ENCODE assay signal across 14 cellular contexts in genomic region chr15:68417051-68417450, GRCh38. TPM values are rescaled to one million over a fixed set of nuclear protein-coding genes. Genes with fewer than 3 reads are reported as not detected.
"Had no signal": no experiment of that assay in that cellular context is flagged by ENCODE, and none has a peak within 500 bp of the region (broad histone marks: within the 10 kb centered on the region; RNA-seq: fewer than 3 reads in every experiment).

No MANE protein-coding gene starts in this region.

- H3K27me3 ChIP-seq: brain microvascular endothelial cell, dorsolateral prefrontal cortex, gastroesophageal sphincter, heart left ventricle had no signal

- H3K36me3 ChIP-seq: gastroesophageal sphincter, heart left ventricle had no signal

- H3K4me3 ChIP-seq: dorsolateral prefrontal cortex, gastroesophageal sphincter, heart left ventricle, lung had no signal

- H3K4me1 Mint-ChIP-seq: immature natural killer cell, natural killer cell had no signal

- H3K9me3 Mint-ChIP-seq: immature natural killer cell; natural killer cell; stimulated activated naive B cell treated with anti-CD40 and anti-IgM and Interleukin-4, amounts not matched to agents 10 μg/mL and 1 μg/mL and 100 μg/mL, for 72 hours had no signal

- H3K9me3 ChIP-seq: gastroesophageal sphincter, heart left ventricle had no signal

- H3K27ac ChIP-seq: brain microvascular endothelial cell, parathyroid adenoma had no signal

- ATAC-seq: gastroesophageal sphincter; natural killer cell; stimulated activated naive B cell treated with anti-CD40 and anti-IgM and Interleukin-4, amounts not matched to agents 10 μg/mL and 1 μg/mL and 100 μg/mL, for 72 hours had no signal

- H3K4me3 Mint-ChIP-seq: immature natural killer cell; natural killer cell; stimulated activated naive B cell treated with anti-CD40 and anti-IgM and Interleukin-4, amounts not matched to agents 10 μg/mL and 1 μg/mL and 100 μg/mL, for 72 hours had no signal

- H2AFZ ChIP-seq: parathyroid adenoma had no signal

- H3K4me1 ChIP-seq: parathyroid adenoma had no signal

- H3K79me2 ChIP-seq: parathyroid adenoma had no signal

- H3K36me3 Mint-ChIP-seq: immature natural killer cell; natural killer cell; stimulated activated naive B cell treated with anti-CD40 and anti-IgM and Interleukin-4, amounts not matched to agents 10 μg/mL and 1 μg/mL and 100 μg/mL, for 72 hours had no signal

- H3K9ac ChIP-seq: parathyroid adenoma had no signal

- DNase-seq: activated CD4-positive, CD25-positive, alpha-beta regulatory T cell treated with anti-CD3 and anti-CD28 coated beads, Interleukin-2, amount 50 U/mL, for 72 hours; activated naive CD4-positive, alpha-beta T cell treated with Interleukin-2 at 50 U/mL for 16 hours; anterior cingulate cortex; brain microvascular endothelial cell; dorsolateral prefrontal cortex; immature natural killer cell; natural killer cell; stimulated activated naive B cell treated with anti-CD40 and anti-IgM and Interleukin-4, amounts not matched to agents 10 μg/mL and 1 μg/mL and 100 μg/mL, for 72 hours; T-helper 1 cell; T1000 had no signal

- H3K27ac Mint-ChIP-seq: immature natural killer cell; natural killer cell; stimulated activated naive B cell treated with anti-CD40 and anti-IgM and Interleukin-4, amounts not matched to agents 10 μg/mL and 1 μg/mL and 100 μg/mL, for 72 hours had no signal

RNA-seq across cellular contexts. Expression of gene ITGA11, which starts 14.9 kb away (rescaled TPM):
- total RNA-seq: natural killer cell had no signal
- polyA plus RNA-seq: immature natural killer cell had no signal
